In the genomic region with DNA sequence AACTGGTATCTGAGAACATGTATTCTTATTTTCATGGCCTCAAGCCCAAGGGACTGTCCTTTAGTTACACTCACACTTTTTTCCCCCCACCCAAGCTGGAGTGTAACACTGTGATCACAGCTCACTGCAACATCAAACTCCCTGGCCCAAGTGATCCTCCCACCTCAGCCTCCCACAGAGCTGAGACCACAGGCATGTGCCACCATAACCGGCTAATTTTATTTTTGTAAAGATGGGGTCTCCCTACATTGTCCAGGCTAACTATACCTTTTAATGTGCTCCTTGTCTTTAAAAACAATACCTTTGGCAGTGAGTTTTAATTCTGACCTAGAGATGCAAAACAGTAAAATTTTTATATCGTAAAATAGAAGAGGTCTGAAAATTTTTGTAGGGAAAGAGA, we compare ENCODE assay signal across 22 cellular contexts. TPM values are rescaled to one million over a fixed set of nuclear protein-coding genes. Genes with fewer than 3 reads are reported as not detected.
"Had no signal": no experiment of that assay in that cellular context is flagged by ENCODE, and none has a peak within 500 bp of the region (broad histone marks: within the 10 kb centered on the region; RNA-seq: fewer than 3 reads in every experiment).

No MANE protein-coding gene starts in this region.

- H3K4me3 ChIP-seq: coronary artery, esophagus squamous epithelium, heart left ventricle, smooth muscle cell, testis had no signal

- H3K4me1 Mint-ChIP-seq: activated B cell treated with CpG ODN at 0.5 μM for 24 hours; stimulated activated naive B cell treated with anti-CD40 and anti-IgM and Interleukin-4, amounts not matched to agents 10 μg/mL and 1 μg/mL and 100 μg/mL, for 72 hours had no signal

- H3K4me3 Mint-ChIP-seq: activated B cell treated with CpG ODN at 0.5 μM for 24 hours; activated naive CD8-positive, alpha-beta T cell; endodermal cell; nephron; stimulated activated naive B cell treated with anti-CD40 and anti-IgM and Interleukin-4, amounts not matched to agents 10 μg/mL and 1 μg/mL and 100 μg/mL, for 72 hours; type B pancreatic cell had no signal

- H3K9me3 ChIP-seq: esophagus squamous epithelium, heart left ventricle, testis had no signal

- DNase-seq: activated B cell treated with CpG ODN at 0.5 μM for 24 hours; activated CD4-positive, alpha-beta T cell treated with anti-CD3 and anti-CD28 coated beads for 4 hours; activated CD4-positive, alpha-beta T cell treated with anti-CD3 and anti-CD28 coated beads, Interleukin-2, amount 50 U/mL, for 48 hours; activated T-cell treated with anti-CD3 and anti-CD28 coated beads for 4 hours; amniotic stem cell; endodermal cell; esophagus squamous epithelium; heart left ventricle; left ventricle myocardium superior; stimulated activated CD4-positive, alpha-beta T cell treated with anti-CD3 and anti-CD28 coated beads, Interleukin-15, amount 100 ng/mL, for 24 hours; stimulated activated naive B cell treated with anti-CD40 and anti-IgM and Interleukin-4, amounts not matched to agents 10 μg/mL and 1 μg/mL and 100 μg/mL, for 72 hours; T-helper 9 cell; testis had no signal

- H3K4me1 ChIP-seq: esophagus squamous epithelium, testis had no signal

- H3K9me3 Mint-ChIP-seq: activated B cell treated with CpG ODN at 0.5 μM for 24 hours; endodermal cell; nephron; stimulated activated naive B cell treated with anti-CD40 and anti-IgM and Interleukin-4, amounts not matched to agents 10 μg/mL and 1 μg/mL and 100 μg/mL, for 72 hours; type B pancreatic cell had no signal

- H3K27ac ChIP-seq: coronary artery, esophagus squamous epithelium, testis had no signal

- H3K27ac Mint-ChIP-seq: activated B cell treated with CpG ODN at 0.5 μM for 24 hours; activated naive CD8-positive, alpha-beta T cell; endodermal cell; stimulated activated naive B cell treated with anti-CD40 and anti-IgM and Interleukin-4, amounts not matched to agents 10 μg/mL and 1 μg/mL and 100 μg/mL, for 72 hours; type B pancreatic cell had no signal

- ATAC-seq: heart left ventricle; left ventricle myocardium superior; sciatic nerve; stimulated activated naive B cell treated with anti-CD40 and anti-IgM and Interleukin-4, amounts not matched to agents 10 μg/mL and 1 μg/mL and 100 μg/mL, for 72 hours had no signal

- H3K27me3 Mint-ChIP-seq: activated B cell treated with CpG ODN at 0.5 μM for 24 hours; activated naive CD8-positive, alpha-beta T cell; stimulated activated naive B cell treated with anti-CD40 and anti-IgM and Interleukin-4, amounts not matched to agents 10 μg/mL and 1 μg/mL and 100 μg/mL, for 72 hours; type B pancreatic cell had no signal

RNA-seq across cellular contexts. Expression of gene FAM83C, which starts 48.2 kb away (rescaled TPM):
- total RNA-seq: activated B cell treated with CpG ODN at 0.5 μM for 24 hours; endodermal cell; heart left ventricle; left ventricle myocardium superior; mononuclear cell; myocyte; sciatic nerve; T-helper 1 cell treated with Interleukin-12 subunit alpha and Interleukin-12 subunit beta and Interleukin-4 antibody, amounts not matched to agents 30 ng/mL and 1 ng/mL, for 36 hours had no signal
